1 cellular context compared by ENCODE assay signal in the genomic region with DNA sequence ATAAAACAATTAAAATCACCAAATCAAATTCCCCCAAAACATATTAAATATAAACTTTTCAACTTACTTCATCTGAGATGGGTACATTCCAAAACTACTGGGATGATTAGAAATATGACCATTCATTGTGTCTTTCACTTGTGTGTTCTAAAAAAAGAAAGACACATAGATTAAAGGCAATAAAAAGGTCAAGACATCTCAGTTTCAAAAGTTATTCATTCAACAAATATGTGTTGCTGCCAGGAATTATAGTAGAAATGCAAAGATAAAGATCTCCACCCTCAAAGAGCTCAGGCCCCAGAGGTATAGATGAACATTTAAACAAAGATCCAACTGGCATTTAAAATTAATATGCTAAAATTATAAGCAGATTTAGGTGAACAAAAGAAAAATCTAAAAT.
TF ChIP-seq lines count a peak whose summit lies in the region.

No MANE protein-coding gene starts in this region.

TF ChIP-seq in SK-N-SH, 30 proteins besides CTCF, POLR2A, EP300 and RAD21 (continued from another document):
- TF ChIP-seq PBX3 (IDR thresholded peaks at IDR 0.05), result peak; percentile 69
- TF ChIP-seq TCF12 (IDR thresholded peaks at IDR 0.05), result peak; percentile 78
- peak; percentile 84 for TF ChIP-seq MEF2A (IDR thresholded peaks at IDR 0.05; ENCODE audit: borderline replicate concordance, low read depth)
- TF ChIP-seq NRF1 (IDR thresholded peaks at IDR 0.05; ENCODE audit: low read depth, low read length), result no peak
- no peak for TF ChIP-seq MAX (IDR thresholded peaks at IDR 0.05; ENCODE audit: low read depth)
- peak; percentile 77 for TF ChIP-seq JUND (IDR thresholded peaks at IDR 0.05)
- TF ChIP-seq RFX5 (IDR thresholded peaks at IDR 0.05; ENCODE audit: low read length), result no peak
- no peak for TF ChIP-seq GABPA (IDR thresholded peaks at IDR 0.05; ENCODE audit: low read depth)
- peak; percentile 56; the same call in 1 of the 2 replicates for TF ChIP-seq TEAD4 (IDR thresholded peaks at IDR 0.05; ENCODE audit: borderline replicate concordance, insufficient read depth)
- TF ChIP-seq FOXM1 (IDR thresholded peaks at IDR 0.05; ENCODE audit: low read depth), result peak; percentile 56; the same call in 1 of the 2 replicates
- TF ChIP-seq FOSL2 (IDR thresholded peaks at IDR 0.05; ENCODE audit: borderline replicate concordance, low read depth), result peak; percentile 30; the same call in 1 of the 2 replicates
- no peak for TF ChIP-seq FOXJ3 (CRISPR knock-in tag; IDR thresholded peaks at IDR 0.05)
- no peak for TF ChIP-seq POLR2AphosphoS5 (IDR thresholded peaks at IDR 0.05; ENCODE audit: low read depth, low read length)
- TF ChIP-seq, protein P1, sequence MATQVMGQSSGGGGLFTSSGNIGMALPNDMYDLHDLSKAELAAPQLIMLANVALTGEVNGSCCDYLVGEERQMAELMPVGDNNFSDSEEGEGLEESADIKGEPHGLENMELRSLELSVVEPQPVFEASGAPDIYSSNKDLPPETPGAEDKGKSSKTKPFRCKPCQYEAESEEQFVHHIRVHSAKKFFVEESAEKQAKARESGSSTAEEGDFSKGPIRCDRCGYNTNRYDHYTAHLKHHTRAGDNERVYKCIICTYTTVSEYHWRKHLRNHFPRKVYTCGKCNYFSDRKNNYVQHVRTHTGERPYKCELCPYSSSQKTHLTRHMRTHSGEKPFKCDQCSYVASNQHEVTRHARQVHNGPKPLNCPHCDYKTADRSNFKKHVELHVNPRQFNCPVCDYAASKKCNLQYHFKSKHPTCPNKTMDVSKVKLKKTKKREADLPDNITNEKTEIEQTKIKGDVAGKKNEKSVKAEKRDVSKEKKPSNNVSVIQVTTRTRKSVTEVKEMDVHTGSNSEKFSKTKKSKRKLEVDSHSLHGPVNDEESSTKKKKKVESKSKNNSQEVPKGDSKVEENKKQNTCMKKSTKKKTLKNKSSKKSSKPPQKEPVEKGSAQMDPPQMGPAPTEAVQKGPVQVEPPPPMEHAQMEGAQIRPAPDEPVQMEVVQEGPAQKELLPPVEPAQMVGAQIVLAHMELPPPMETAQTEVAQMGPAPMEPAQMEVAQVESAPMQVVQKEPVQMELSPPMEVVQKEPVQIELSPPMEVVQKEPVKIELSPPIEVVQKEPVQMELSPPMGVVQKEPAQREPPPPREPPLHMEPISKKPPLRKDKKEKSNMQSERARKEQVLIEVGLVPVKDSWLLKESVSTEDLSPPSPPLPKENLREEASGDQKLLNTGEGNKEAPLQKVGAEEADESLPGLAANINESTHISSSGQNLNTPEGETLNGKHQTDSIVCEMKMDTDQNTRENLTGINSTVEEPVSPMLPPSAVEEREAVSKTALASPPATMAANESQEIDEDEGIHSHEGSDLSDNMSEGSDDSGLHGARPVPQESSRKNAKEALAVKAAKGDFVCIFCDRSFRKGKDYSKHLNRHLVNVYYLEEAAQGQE (IDR thresholded peaks at IDR 0.05; ENCODE audit: low read depth, low read length), result no peak
